ENCODE assay signal across 8 cellular contexts in the genomic region with DNA sequence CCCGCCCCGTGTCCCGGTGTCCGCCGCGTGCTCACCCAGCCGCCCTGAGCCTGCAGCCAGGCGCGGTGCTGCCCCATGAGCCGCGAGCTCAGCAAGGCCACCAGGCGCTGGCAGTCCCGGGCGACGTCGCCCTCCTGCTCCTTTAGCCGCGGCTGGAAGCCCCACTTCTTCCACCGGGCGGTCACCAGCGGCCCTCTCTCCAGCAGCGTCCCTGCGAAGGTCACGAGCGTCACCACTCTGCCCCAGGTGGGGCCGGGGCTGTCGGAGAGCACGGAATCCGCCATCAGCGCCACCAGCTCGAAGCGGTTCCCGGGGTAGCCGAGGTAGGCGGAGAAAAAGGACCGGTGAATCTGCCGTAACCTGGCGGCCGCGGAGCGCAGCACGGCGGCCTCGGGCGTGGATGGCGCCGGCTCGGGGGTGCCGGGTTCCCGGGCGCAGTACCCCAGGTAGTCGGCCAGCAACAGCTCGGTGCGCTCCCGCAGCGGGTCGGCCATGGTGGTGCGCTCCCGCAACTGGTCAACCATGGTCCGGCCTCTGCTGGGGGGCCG. TPM values are rescaled to one million over a fixed set of nuclear protein-coding genes. Genes with fewer than 3 reads are reported as not detected.
DNase-seq lines count a peak whose midpoint lies in the region; ATAC-seq lines count a peak whose summit lies in the region.

No MANE protein-coding gene starts in this region.

- H3K4me1 ChIP-seq in rectal smooth muscle tissue (ENCODE audit: control insufficient read depth, insufficient read depth, low read length) = no peaks in the 10 kb centered on the region

- ATAC-seq in Right ventricle myocardium inferior = peak; percentile 32
- peak; percentile 72 for ATAC-seq in esophagus mucosa
- ATAC-seq in GM21717 (IDR thresholded peaks at IDR 0.05; ENCODE audit: unreplicated experiment) = no peak
- ATAC-seq in GM19328 (IDR thresholded peaks at IDR 0.05; ENCODE audit: unreplicated experiment) = no peak

- intact Hi-C loops in Right ventricle myocardium inferior (cut with DNase I) (no loop called here), cardiac septum (cut with DNase I) (no loop called here)

- DNase-seq in Right ventricle myocardium inferior (ENCODE audit: missing footprints) = no peak
- no peak for DNase-seq in cardiac septum (ENCODE audit: low spot score)
- DNase-seq in activated CD8-positive, alpha-beta memory T cell treated with anti-CD3 and anti-CD28 coated beads for 24 hours = peak; percentile 79
- DNase-seq in NCI-H345 treated with DMSO at 0.1 percent for 48 hours (lab: John Stamatoyannopoulos, UW; ENCODE audit: unreplicated experiment) = no peak

- H3K9ac ChIP-seq in rectal smooth muscle tissue (ENCODE audit: low read length) = no peak overlapping the region

- H3K27me3 ChIP-seq in rectal smooth muscle tissue (ENCODE audit: control insufficient read depth, insufficient read depth, low read length) = no peaks in the 10 kb centered on the region

- H3K4me3 ChIP-seq in rectal smooth muscle tissue (ENCODE audit: low read length) = peak overlapping the region; percentile 51

- H3K36me3 ChIP-seq in rectal smooth muscle tissue (ENCODE audit: control insufficient read depth, insufficient read depth, low read length) = no peaks in the 10 kb centered on the region

- H3K27ac ChIP-seq in rectal smooth muscle tissue (ENCODE audit: low read depth, low read length) = no peak overlapping the region

RNA-seq across cellular contexts. Expression of a gene that starts 0.3 kb away (rescaled TPM):
- total RNA-seq in Right ventricle myocardium inferior (not detected), cardiac septum (not detected), esophagus mucosa (3.7 TPM)

Comparison
In these comparisons a context has a peak if more than half of its experiments do, and no peak if none do; other contexts are left out.
1. ATAC-seq: peak in Right ventricle myocardium inferior (single experiment) and esophagus mucosa (single experiment); none in GM21717 (single experiment) and GM19328 (single experiment).